2 cellular contexts compared by ENCODE assay signal in genomic region chr17:80961516-80961915, GRCh38.
TF ChIP-seq lines count a peak whose summit lies in the region.

No MANE protein-coding gene starts in this region.

TF ChIP-seq in HepG2, 621 proteins besides CTCF, POLR2A, EP300 and RAD21:
- TF ChIP-seq AGO2 (optimal IDR thresholded peaks at IDR 0.05; ENCODE audit: low read depth, low read length): peak; percentile 31
- TF ChIP-seq CC2D1A (CRISPR knock-in tag; IDR thresholded peaks at IDR 0.05): no peak
- TF ChIP-seq ZBTB7B (CRISPR knock-in tag; IDR thresholded peaks at IDR 0.05): no peak

TF ChIP-seq in K562, 482 proteins besides CTCF, POLR2A, EP300 and RAD21:
- TF ChIP-seq, protein P1, sequence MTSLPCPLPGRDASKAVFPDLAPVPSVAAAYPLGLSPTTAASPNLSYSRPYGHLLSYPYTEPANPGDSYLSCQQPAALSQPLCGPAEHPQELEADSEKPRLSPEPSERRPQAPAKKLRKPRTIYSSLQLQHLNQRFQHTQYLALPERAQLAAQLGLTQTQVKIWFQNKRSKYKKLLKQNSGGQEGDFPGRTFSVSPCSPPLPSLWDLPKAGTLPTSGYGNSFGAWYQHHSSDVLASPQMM (CRISPR knock-in tag; IDR thresholded peaks at IDR 0.05): no peak
- 0 out of 2 replicates have a peak, but pooled peaks have one; percentile 14 for TF ChIP-seq POLR2G (IDR thresholded peaks at IDR 0.05; ENCODE audit: low read depth, low read length)
- TF ChIP-seq ATF7 (IDR thresholded peaks at IDR 0.05): no peak
- no peak for TF ChIP-seq TAL1 (IDR thresholded peaks at IDR 0.05)
